Comparison of ENCODE assay signal across 8 cellular contexts in genomic region chr16:85448557-85449194, GRCh38.
A peak's percentile ranks its signal among the peaks of the same experiment; 100 is the strongest.
DNase-seq lines count a peak whose midpoint lies in the region; ATAC-seq, FAIRE-seq and TF ChIP-seq lines count a peak whose summit lies in the region.

No MANE protein-coding gene starts in this region.

- TF ChIP-seq CTCF in mesothelial cell of epicardium (IDR thresholded peaks at IDR 0.05; ENCODE audit: unreplicated experiment) (no peak), GM10266 (IDR thresholded peaks at IDR 0.05; ENCODE audit: control insufficient read depth, insufficient read depth, low read depth, missing control alignments) (no peak), heart left ventricle (IDR thresholded peaks at IDR 0.05) (no peak)

- no peak for ATAC-seq in heart left ventricle

- H3K27me3 Mint-ChIP-seq in activated CD4-positive, alpha-beta T cell treated with anti-CD3 and anti-CD28 coated beads, Interleukin-2, amount 10 ng/mL, durations not matched to agents 24 days and 14 days, result peaks cover 3% of the 10 kb centered on the region
- no peaks in the 10 kb centered on the region for H3K27me3 Mint-ChIP-seq in mesothelial cell of epicardium (ENCODE audit: low read depth)

- H3K9me3 Mint-ChIP-seq in activated CD4-positive, alpha-beta T cell treated with anti-CD3 and anti-CD28 coated beads, Interleukin-2, amount 10 ng/mL, durations not matched to agents 24 days and 14 days, result no peaks in the 10 kb centered on the region
- H3K9me3 Mint-ChIP-seq in mesothelial cell of epicardium, result no peaks in the 10 kb centered on the region

- H3K4me1 ChIP-seq in heart left ventricle, result peaks cover 0 to 10% (median 1%) of the 10 kb centered on the region in 12 donors

- no peak for FAIRE-seq in GM19239 (lab: Jason Lieb, UNC)

- no peak overlapping the region for H3K27ac Mint-ChIP-seq in activated CD4-positive, alpha-beta T cell treated with anti-CD3 and anti-CD28 coated beads, Interleukin-2, amount 10 ng/mL, durations not matched to agents 24 days and 14 days
- H3K27ac Mint-ChIP-seq in mesothelial cell of epicardium, result peak overlapping the region; percentile 25

- peak overlapping the region in 1 of 12 donors; percentile 67 for H3K27ac ChIP-seq in heart left ventricle

- no peaks in the 10 kb centered on the region for H3K9me3 ChIP-seq in heart left ventricle

- H3K4me3 ChIP-seq in heart left ventricle, result no peak overlapping the region

- no peak for TF ChIP-seq POLR2A in heart left ventricle (IDR thresholded peaks at IDR 0.05)

- WGBS in heart left ventricle, 4 donors, result 73 to 77% (median 76%) methylated on average over 25 to 30 of the region's 30 CpGs

- H3K27me3 ChIP-seq in heart left ventricle, result peaks cover 0 to 8% (median 0%) of the 10 kb centered on the region in 9 donors

- peaks cover 3% of the 10 kb centered on the region for H3K4me1 Mint-ChIP-seq in activated CD4-positive, alpha-beta T cell treated with anti-CD3 and anti-CD28 coated beads, Interleukin-2, amount 10 ng/mL, durations not matched to agents 24 days and 14 days
- peaks cover 51% of the 10 kb centered on the region for H3K4me1 Mint-ChIP-seq in mesothelial cell of epicardium

- H3K36me3 Mint-ChIP-seq in activated CD4-positive, alpha-beta T cell treated with anti-CD3 and anti-CD28 coated beads, Interleukin-2, amount 10 ng/mL, durations not matched to agents 24 days and 14 days (ENCODE audit: low read depth), result no peaks in the 10 kb centered on the region
- H3K36me3 Mint-ChIP-seq in mesothelial cell of epicardium, result no peaks in the 10 kb centered on the region

- DNase-seq in COLO668 (lab: John Stamatoyannopoulos, UW; ENCODE audit: unreplicated experiment) (peak; percentile 98), NCI-H1436 (lab: John Stamatoyannopoulos, UW) (peak; percentile 86), mesothelial cell of epicardium (ENCODE audit: low spot score in 2 of 2, unreplicated experiment in 2 of 2) (no peak), GM10266 (ENCODE audit: extremely low spot score) (no peak), heart left ventricle (no peak), GM19240 (ENCODE audit: insufficient read length, low spot score) (no peak), GM19239 (ENCODE audit: insufficient read length, low spot score) (no peak)
- peak; percentile 63 for DNase-seq in activated CD4-positive, alpha-beta T cell treated with anti-CD3 and anti-CD28 coated beads, Interleukin-2, amount 10 ng/mL, durations not matched to agents 24 days and 14 days

- H3K36me3 ChIP-seq in heart left ventricle, result no peaks in the 10 kb centered on the region

- intact Hi-C loops in activated CD4-positive, alpha-beta T cell treated with anti-CD3 and anti-CD28 coated beads, Interleukin-2, amount 10 ng/mL, durations not matched to agents 24 days and 14 days (cut with micrococcal nuclease), result no loop called here
- intact Hi-C loops in heart left ventricle (cut with DNase I), result no loop called here

- H3K4me3 Mint-ChIP-seq in activated CD4-positive, alpha-beta T cell treated with anti-CD3 and anti-CD28 coated beads, Interleukin-2, amount 10 ng/mL, durations not matched to agents 24 days and 14 days, result no peak overlapping the region
- no peak overlapping the region for H3K4me3 Mint-ChIP-seq in mesothelial cell of epicardium

Comparison
In these comparisons a context has a peak if more than half of its experiments do, and no peak if none do; other contexts are left out.
1. DNase-seq: peak in COLO668 (single experiment), NCI-H1436 (single experiment) and activated CD4-positive, alpha-beta T cell treated with anti-CD3 and anti-CD28 coated beads, Interleukin-2, amount 10 ng/mL, durations not matched to agents 24 days and 14 days (single experiment); none in mesothelial cell of epicardium (0 of 2), GM10266 (single experiment), heart left ventricle (0 of 5), GM19240 (single experiment) and GM19239 (single experiment).